In genomic region chr11:34086554-34087278, GRCh38 we compare ENCODE assay signal across 12 cellular contexts. TPM values are rescaled to one million over a fixed set of nuclear protein-coding genes. Genes with fewer than 3 reads are reported as not detected.
DNase-seq lines count a peak whose midpoint lies in the region; ATAC-seq, FAIRE-seq and TF ChIP-seq lines count a peak whose summit lies in the region.
"Had no signal": no experiment of that assay in that cellular context is flagged by ENCODE, and none has a peak within 500 bp of the region (broad histone marks: within the 10 kb centered on the region; RNA-seq: fewer than 3 reads in every experiment).

No MANE protein-coding gene starts in this region.

- intact Hi-C loops in GM12878 (cut with micrococcal nuclease; ENCODE audit: unreplicated experiment): no loop called here

- ATAC-seq in GM18909 (IDR thresholded peaks at IDR 0.05; ENCODE audit: poor library complexity, unreplicated experiment): peak; percentile 61
- ATAC-seq in GM12878: peak; percentile 44; the same call in 2 of the 3 replicates
- ATAC-seq: WTC11 had no signal

- H3K4me2 ChIP-seq in GM12878 (ENCODE audit: control insufficient read depth, insufficient read depth): no peak overlapping the region

- H3K27me3 ChIP-seq in GM12878 (replicated peaks in 1 of 2; ENCODE audit: control insufficient read depth in 2 of 2, insufficient read depth in 2 of 2, low read length in 1 of 2): no peaks in the 10 kb centered on the region
- H3K27me3 ChIP-seq: BE2C had no signal

- no peak for TF ChIP-seq POLR2A in GM12878 (IDR thresholded peaks at IDR 0.05; ENCODE audit: low read depth, low read length)

- in situ Hi-C loops in GM12878 (cut with MboI): no loop called here

- peaks cover 13 to 61% of the 10 kb centered on the region in 2 experiments for H3K36me3 ChIP-seq in GM12878 (ENCODE audit: control insufficient read depth in 2 of 2, insufficient read depth in 2 of 2, low read length in 1 of 2)

- BruUV-seq in GM12878 (replicated peaks; lab: Mats Ljungman, UMichigan): no TSS peak

- H3K9ac ChIP-seq in GM12878 (ENCODE audit: control insufficient read depth, insufficient read depth, low read length): no peak overlapping the region

- no peak for TF ChIP-seq CTCF in GM12878 (IDR thresholded peaks at IDR 0.05 in 2 of 3, conservative IDR thresholded peaks at IDR 0.05 in 1 of 3; ENCODE audit: control insufficient read depth in 2 of 3, extremely low read depth in 1 of 3, insufficient read depth in 1 of 3, low read depth in 3 of 3, low read length in 3 of 3)

- H3K79me2 ChIP-seq in GM12878 (ENCODE audit: control insufficient read depth, insufficient read depth, low read length): no peaks in the 10 kb centered on the region; the same call in 1 of the 2 replicates

- no peaks in the 10 kb centered on the region for H3K4me1 ChIP-seq in GM12878 (ENCODE audit: control insufficient read depth, insufficient read depth, low read length)
- H3K4me1 ChIP-seq: BE2C had no signal

- SMC1A ChIA-PET in GM12878 (lab: Charles Lee; ENCODE audit: uncharacterized antibody, unreplicated experiment): interaction anchor here (0.6 to 3.3 kb wide), 4 partner anchors 9 to 329 kb away, joined by 3 to 11 read pairs (median 5); no protein-coding TSS in a partner anchor

- no peak for TF ChIP-seq EP300 in GM12878 (IDR thresholded peaks at IDR 0.05; ENCODE audit: borderline replicate concordance in 1 of 2, control insufficient read depth in 1 of 2, low read depth in 2 of 2, low read length in 2 of 2)

- 57% methylated on average over 4 of the region's 4 CpGs for WGBS in GM12878 (ENCODE audit: insufficient coverage, insufficient replicate concordance, low lambda C conversion rate, missing lambda C conversion rate)

- no peaks in the 10 kb centered on the region for H4K20me1 ChIP-seq in GM12878 (ENCODE audit: control insufficient read depth, insufficient read depth)

- no peak overlapping the region for H2AFZ ChIP-seq in GM12878 (ENCODE audit: control insufficient read depth, low read depth, low read length)

- no peak overlapping the region for H3K27ac ChIP-seq in GM12878 (ENCODE audit: control insufficient read depth, insufficient read depth)

- FAIRE-seq in GM12878 (lab: Jason Lieb, UNC): no peak

- no peak overlapping the region for H3K4me3 ChIP-seq in GM12878

- CTCF ChIA-PET in GM12878 (lab: Yijun Ruan, JAX): interaction anchor here (0.7 to 1.4 kb wide), 2 partner anchors 9 to 18 kb away, joined by 3 to 4 read pairs; partner anchors contain the start of gene NAT10

- no peaks in the 10 kb centered on the region for H3K9me3 ChIP-seq in GM12878 (replicated peaks; ENCODE audit: control insufficient read depth, insufficient read depth, low read length)
- H3K9me3 ChIP-seq: BE2C had no signal

- RAD21 ChIA-PET in GM12878 (lab: Charles Lee; ENCODE audit: unreplicated experiment): no interaction called here

- TF ChIP-seq RAD21 in GM12878 (IDR thresholded peaks at IDR 0.05; ENCODE audit: insufficient read depth, low read depth, low read length): no peak

- DNase-seq in A172 (ENCODE audit: low spot score): peak; percentile 29
- DNase-seq in Kasumi-1 (lab: John Stamatoyannopoulos, UW): peak; percentile 51 to 58
- DNase-seq in GM12878 (ENCODE audit: low read depth, low spot score): no peak
- no peak for DNase-seq in hepatic stellate cell (ENCODE audit: low spot score)
- no peak for DNase-seq in AG20443 (ENCODE audit: low spot score)
- DNase-seq in NCI-H1417 treated with DMSO at 0.1 percent for 48 hours (lab: John Stamatoyannopoulos, UW): no peak
- DNase-seq in activated CD4-positive, CD25-positive, alpha-beta regulatory T cell (lab: John Stamatoyannopoulos, UW): no peak
- DNase-seq: aorta, BE2C, NCI-H1694 treated with DMSO at 0.1 percent for 48 hours had no signal

- POLR2A ChIA-PET in GM12878 (lab: Charles Lee): interaction anchor here (0.6 kb wide), 2 partner anchors 18 to 146 kb away, joined by 3 to 4 read pairs; no protein-coding TSS in a partner anchor

TF ChIP-seq in GM12878, 131 proteins besides CTCF, POLR2A, EP300 and RAD21:
- no peak for TF ChIP-seq ZBTB40 (IDR thresholded peaks at IDR 0.05; ENCODE audit: borderline replicate concordance)
- peak; percentile 22 to 48; a peak in 3 of 4 replicates for TF ChIP-seq IKZF2 (IDR thresholded peaks at IDR 0.05)
- TF ChIP-seq SKIL (IDR thresholded peaks at IDR 0.05; ENCODE audit: low read depth, poor library complexity, severe bottlenecking): peak; percentile 31

RNA-seq across cellular contexts. Expression of gene NAT10, which starts 18.7 kb away (rescaled TPM):
- 32.6 and 34.3 TPM in 2 replicates for total RNA-seq in A172 (2014; rRNA removed; shearing (Covaris generic))
- 84.6 and 91.9 TPM in 2 replicates for total RNA-seq in GM12878 (2013; cell fraction: nucleolus; rRNA removed)
- 45.2 and 52.2 TPM in 2 replicates for total RNA-seq in GM12878 (2014; rRNA removed)
- 57.3 and 59.3 TPM in 2 replicates for total RNA-seq in GM12878 (2014; rRNA removed; fragmentation: Illumina TruSeq; extraction: Trizol)
- 92.3 and 93.8 TPM in 2 replicates for total RNA-seq in GM12878 (2021)
- polyA plus RNA-seq in GM12878 (2011; ENCODE audit: low read depth): 39.1 TPM
- 66.9 and 82.8 TPM in 2 replicates for polyA plus RNA-seq in GM12878 (2011; rRNA removed)
- polyA plus RNA-seq in GM12878 (2011; cell fraction: cytosol; rRNA removed): 78.5 and 82.7 TPM in 2 replicates
- 90.3 and 97.2 TPM in 2 replicates for polyA plus RNA-seq in GM12878 (2011; cell fraction: nucleus; rRNA removed)
- polyA plus RNA-seq in GM12878 (2012): 46.2 and 56.8 TPM in 2 replicates
- polyA plus RNA-seq in GM12878 (2014; fragmentation: Illumina TruSeq; extraction: Trizol): 72.0 and 73.0 TPM in 2 replicates
- 10 to 100 TPM; 45.1 to 72.5 TPM for polyA plus RNA-seq in GM12878 (2014; fragmentation: Nextera tagmentation; extraction: Ambion mirVana)
- polyA plus RNA-seq in GM12878 (2014; rRNA removed): 59.2 and 63.0 TPM in 2 replicates
- polyA plus RNA-seq in GM12878 (2016; fragmentation: Nextera tagmentation; extraction: Ambion mirVana): 10 to 100 TPM; 92.5 to 95.5 TPM
- 101 and 114 TPM in 2 replicates for polyA minus RNA-seq in GM12878 (2011; rRNA and poly(A)+ RNA removed)
- 44.4 and 58.6 TPM in 2 replicates for polyA minus RNA-seq in GM12878 (2011; cell fraction: cytosol; rRNA and poly(A)+ RNA removed)
- polyA minus RNA-seq in GM12878 (2011; cell fraction: nucleus; rRNA and poly(A)+ RNA removed): 44.4 and 74.2 TPM in 2 replicates

RNA-seq across cellular contexts. Expression of gene CAPRIN1, which starts 35.2 kb away (rescaled TPM):
- 232 and 292 TPM in 2 replicates for total RNA-seq in A172 (2014; rRNA removed; shearing (Covaris generic))
- 231 and 249 TPM in 2 replicates for total RNA-seq in GM12878 (2013; cell fraction: nucleolus; rRNA removed)
- total RNA-seq in GM12878 (2014; rRNA removed): 187 and 189 TPM in 2 replicates
- 205 and 207 TPM in 2 replicates for total RNA-seq in GM12878 (2014; rRNA removed; fragmentation: Illumina TruSeq; extraction: Trizol)
- total RNA-seq in GM12878 (2021): 224 and 228 TPM in 2 replicates
- 68.7 TPM for polyA plus RNA-seq in GM12878 (2011; ENCODE audit: low read depth)
- polyA plus RNA-seq in GM12878 (2011; rRNA removed): 199 and 225 TPM in 2 replicates
- polyA plus RNA-seq in GM12878 (2011; cell fraction: cytosol; rRNA removed): 185 and 199 TPM in 2 replicates
- 116 and 139 TPM in 2 replicates for polyA plus RNA-seq in GM12878 (2011; cell fraction: nucleus; rRNA removed)
- 87.9 and 112 TPM in 2 replicates for polyA plus RNA-seq in GM12878 (2012)
- 222 and 255 TPM in 2 replicates for polyA plus RNA-seq in GM12878 (2014; fragmentation: Illumina TruSeq; extraction: Trizol)
- polyA plus RNA-seq in GM12878 (2014; fragmentation: Nextera tagmentation; extraction: Ambion mirVana): 10 to 100 TPM; 50.4 to 51.8 TPM
- polyA plus RNA-seq in GM12878 (2014; rRNA removed): 174 and 210 TPM in 2 replicates
- polyA plus RNA-seq in GM12878 (2016; fragmentation: Nextera tagmentation; extraction: Ambion mirVana): 100 to 1,000 TPM; 184 to 195 TPM
- polyA minus RNA-seq in GM12878 (2011; rRNA and poly(A)+ RNA removed): 351 and 411 TPM in 2 replicates
- 105 and 131 TPM in 2 replicates for polyA minus RNA-seq in GM12878 (2011; cell fraction: cytosol; rRNA and poly(A)+ RNA removed)
- 78.6 and 134 TPM in 2 replicates for polyA minus RNA-seq in GM12878 (2011; cell fraction: nucleus; rRNA and poly(A)+ RNA removed)

Comparison
In these comparisons a context has a peak if more than half of its experiments do, and no peak if none do; other contexts are left out.
1. DNase-seq: peak in A172 (single experiment) and Kasumi-1 (2 of 2); none in GM12878 (single experiment), hepatic stellate cell (single experiment), AG20443 (single experiment), NCI-H1417 treated with DMSO at 0.1 percent for 48 hours (single experiment) and activated CD4-positive, CD25-positive, alpha-beta regulatory T cell (0 of 4).